9 cellular contexts compared by ENCODE assay signal in genomic region chr2:97868986-97869721, GRCh38.
DNase-seq lines count a peak whose midpoint lies in the region; ATAC-seq, FAIRE-seq and TF ChIP-seq lines count a peak whose summit lies in the region.
"Had no signal": no experiment of that assay in that cellular context is flagged by ENCODE, and none has a peak within 500 bp of the region (broad histone marks: within the 10 kb centered on the region; RNA-seq: fewer than 3 reads in every experiment).

No MANE protein-coding gene starts in this region.

- no peaks in the 10 kb centered on the region for H3K27me3 ChIP-seq in MM.1S (replicated peaks; ENCODE audit: insufficient read depth, low read length)
- H3K27me3 ChIP-seq in endothelial cell of umbilical vein (ENCODE audit: control insufficient read depth in 2 of 2, insufficient read depth in 2 of 2, low read length in 2 of 2), result no peaks in the 10 kb centered on the region
- no peaks in the 10 kb centered on the region for H3K27me3 ChIP-seq in muscle layer of duodenum (ENCODE audit: low read depth, low read length)
- no peaks in the 10 kb centered on the region for H3K27me3 ChIP-seq in CD4-positive, alpha-beta T cell (ENCODE audit: control insufficient read depth, insufficient read depth, low read length)

- H3K4me1 ChIP-seq in MM.1S (ENCODE audit: low read length) (peaks cover 24% of the 10 kb centered on the region), endothelial cell of umbilical vein (ENCODE audit: control insufficient read depth, extremely low read depth, insufficient read depth, low read length) (peaks cover 29% of the 10 kb centered on the region), muscle layer of duodenum (ENCODE audit: control insufficient read depth in 1 of 2, insufficient read depth in 2 of 2, low read length in 2 of 2) (peaks cover 14 to 31% of the 10 kb centered on the region in 2 donors)

- intact Hi-C loops in endothelial cell of umbilical vein (cut with micrococcal nuclease), result loop anchor here (1.0 kb wide), 2 partner anchors 62 to 126 kb away; partner anchors contain the start of gene TMEM131
- intact Hi-C loops in CD4-positive, alpha-beta T cell (cut with DNase I, micrococcal nuclease), result no loop called here

- H3K27me3 Mint-ChIP-seq in CD4-positive, alpha-beta T cell, result no peaks in the 10 kb centered on the region

- dilution Hi-C loops in endothelial cell of umbilical vein (cut with MboI; ENCODE audit: extremely low pct_ligation_motif_present, low sequenced_read_pairs), result no loop called here

- H3K79me2 ChIP-seq in MM.1S (ENCODE audit: low read length) (peaks cover 19% of the 10 kb centered on the region), endothelial cell of umbilical vein (ENCODE audit: control insufficient read depth, insufficient read depth, low read length) (no peaks in the 10 kb centered on the region)

- FAIRE-seq in endothelial cell of umbilical vein (lab: Jason Lieb, UNC), result peak; percentile 97

- POLR2A ChIA-PET in endothelial cell of umbilical vein (lab: Charles Lee) (no interaction called here), HEK293T (lab: Yijun Ruan, JAX) (no interaction called here)
- POLR2A ChIA-PET in CD4-positive, alpha-beta T cell (lab: Charles Lee), result interaction anchor here (0.5 kb wide), 1 partner anchor 908 kb away, joined by 3 read pairs; no protein-coding TSS in a partner anchor

- H3K9ac ChIP-seq in MM.1S (ENCODE audit: low read length) (no peak overlapping the region), endothelial cell of umbilical vein (replicated peaks; ENCODE audit: extremely low read depth, insufficient read depth, low read length) (no peak overlapping the region)

- DNase-seq in AG09319 (ENCODE audit: extremely low read depth, low read depth) (peak; percentile 79), MM.1S (no peak), endothelial cell of umbilical vein (ENCODE audit: low read depth, low spot score) (peak; percentile 95), HEK293T (ENCODE audit: extremely low spot score) (no peak)
- no peak for DNase-seq in stimulated activated CD4-positive, alpha-beta T cell treated with anti-CD3 and anti-CD28 coated beads, Interleukin-4, amount 100 ng/mL, for 1 hour
- no peak for DNase-seq in CD4-positive, alpha-beta T cell
- DNase-seq: NCI-H1930 had no signal

- no peak overlapping the region for H3K4me3 Mint-ChIP-seq in CD4-positive, alpha-beta T cell

- H3K4me3 ChIP-seq in MM.1S (ENCODE audit: low read length) (no peak overlapping the region), endothelial cell of umbilical vein (replicated peaks in 1 of 3; ENCODE audit: insufficient read depth in 1 of 3, low read depth in 1 of 3, low read length in 3 of 3) (no peak overlapping the region), muscle layer of duodenum (ENCODE audit: low read depth in 1 of 2, low read length in 2 of 2) (no peak overlapping the region)

- peaks cover 15% of the 10 kb centered on the region for H3F3A ChIP-seq in MM.1S (ENCODE audit: insufficient read depth, low read length)

- H3K36me3 ChIP-seq in MM.1S (replicated peaks; ENCODE audit: insufficient read depth, low read length) (no peaks in the 10 kb centered on the region), endothelial cell of umbilical vein (ENCODE audit: control insufficient read depth in 2 of 2, extremely low read depth in 1 of 2, insufficient read depth in 2 of 2, low read length in 2 of 2) (no peaks in the 10 kb centered on the region), muscle layer of duodenum (ENCODE audit: control insufficient read depth in 1 of 2, insufficient read depth in 2 of 2, low read length in 2 of 2) (no peaks in the 10 kb centered on the region)

- H3K4me1 Mint-ChIP-seq in CD4-positive, alpha-beta T cell (ENCODE audit: low read depth), result peaks cover 43% of the 10 kb centered on the region

- H3K9me3 ChIP-seq in MM.1S (replicated peaks; ENCODE audit: insufficient read depth, low read length), result no peaks in the 10 kb centered on the region
- no peaks in the 10 kb centered on the region for H3K9me3 ChIP-seq in endothelial cell of umbilical vein (replicated peaks; ENCODE audit: control insufficient read depth, insufficient read depth, low read length)
- H3K9me3 ChIP-seq in muscle layer of duodenum (ENCODE audit: control insufficient read depth in 1 of 2, low read length in 2 of 2), result peaks cover 0 to 2% of the 10 kb centered on the region in 2 donors
- H3K9me3 ChIP-seq in CD4-positive, alpha-beta T cell (ENCODE audit: control insufficient read depth, low read length), result no peaks in the 10 kb centered on the region

- H3K9me2 ChIP-seq in MM.1S (replicated peaks; ENCODE audit: insufficient read depth, low read length), result no peaks in the 10 kb centered on the region

- H3K27ac Mint-ChIP-seq in CD4-positive, alpha-beta T cell, result no peak overlapping the region

- H3K4me2 ChIP-seq in MM.1S (ENCODE audit: low read depth, low read length), result peak overlapping the region; percentile 43; the same call in 1 of the 2 replicates
- H3K4me2 ChIP-seq in endothelial cell of umbilical vein (ENCODE audit: insufficient read depth, low read length), result peak overlapping the region; percentile 57

- peaks cover 34% of the 10 kb centered on the region for H3K36me3 Mint-ChIP-seq in CD4-positive, alpha-beta T cell (ENCODE audit: low read depth)

- H4K20me1 ChIP-seq in MM.1S (ENCODE audit: insufficient read depth, low read length), result peaks cover 10% of the 10 kb centered on the region
- H4K20me1 ChIP-seq in endothelial cell of umbilical vein (replicated peaks; ENCODE audit: control insufficient read depth, extremely low read depth, insufficient read depth, low read length), result no peaks in the 10 kb centered on the region

- no TSS peak for BruUV-seq in endothelial cell of umbilical vein (replicated peaks; lab: Mats Ljungman, UMichigan)

- H3K27ac ChIP-seq in MM.1S (ENCODE audit: low read length) (no peak overlapping the region), endothelial cell of umbilical vein (ENCODE audit: insufficient read depth, low read depth, low read length) (peak overlapping the region; percentile 65), muscle layer of duodenum (ENCODE audit: low read length) (peak overlapping the region; percentile 0)
- no peak overlapping the region for H3K27ac ChIP-seq in CD4-positive, alpha-beta T cell (ENCODE audit: low read depth, low read length)

- H2AFZ ChIP-seq in MM.1S (ENCODE audit: low read length) (no peak overlapping the region), endothelial cell of umbilical vein (ENCODE audit: low read depth, low read length) (no peak overlapping the region)

- CTCF ChIA-PET in endothelial cell of umbilical vein (lab: Charles Lee), result interaction anchor here (1.3 to 1.6 kb wide), 3 partner anchors 18 to 62 kb away, joined by 3 to 8 read pairs (median 4); no protein-coding TSS in a partner anchor
- CTCF ChIA-PET in CD4-positive, alpha-beta T cell (lab: Charles Lee), result no interaction called here
- CTCF ChIA-PET in HEK293T (lab: Yijun Ruan, JAX), result no interaction called here

- no peaks in the 10 kb centered on the region for H3K9me3 Mint-ChIP-seq in CD4-positive, alpha-beta T cell

- ATAC-seq in GM18498 (IDR thresholded peaks at IDR 0.05; ENCODE audit: unreplicated experiment), result no peak
- ATAC-seq in CD4-positive, alpha-beta T cell (ENCODE audit: poor library complexity), result no peak

- no peaks in the 10 kb centered on the region for H3K9me1 ChIP-seq in endothelial cell of umbilical vein (replicated peaks; ENCODE audit: control insufficient read depth, extremely low read depth, insufficient read depth, low read length)

- TF ChIP-seq POLR2A in endothelial cell of umbilical vein (IDR thresholded peaks at IDR 0.05; ENCODE audit: low read depth, low read length), result peak; percentile 22

- TF ChIP-seq CTCF in AG09319 (IDR thresholded peaks at IDR 0.05; ENCODE audit: low read depth, low read length), result no peak
- no peak for TF ChIP-seq CTCF in MM.1S (IDR thresholded peaks at IDR 0.05; ENCODE audit: low read length)
- no peak for TF ChIP-seq CTCF in endothelial cell of umbilical vein (IDR thresholded peaks at IDR 0.05; ENCODE audit: extremely low read depth in 1 of 2, insufficient read depth in 1 of 2, low read depth in 1 of 2, low read length in 2 of 2)
- TF ChIP-seq CTCF in CD4-positive, alpha-beta T cell (IDR thresholded peaks at IDR 0.05), result no peak

TF ChIP-seq in endothelial cell of umbilical vein, 7 proteins besides CTCF, POLR2A, EP300 and RAD21:
- TF ChIP-seq MYC (IDR thresholded peaks at IDR 0.05; ENCODE audit: low read depth, low read length), result peak; percentile 64
- TF ChIP-seq JUN (IDR thresholded peaks at IDR 0.05; ENCODE audit: borderline replicate concordance, insufficient read depth, insufficient read length, low read depth), result peak; percentile 95
- peak; percentile 89 for TF ChIP-seq POLR2AphosphoS5 (IDR thresholded peaks at IDR 0.05; ENCODE audit: insufficient read depth, low read depth, low read length)
- TF ChIP-seq GATA2 (IDR thresholded peaks at IDR 0.05; ENCODE audit: insufficient read depth, insufficient read length, low read depth, low read length), result peak; percentile 43
- no peak for TF ChIP-seq EZH2 (IDR thresholded peaks at IDR 0.05; ENCODE audit: borderline replicate concordance, low read depth, low read length, severe bottlenecking)
- peak; percentile 95 for TF ChIP-seq FOS (IDR thresholded peaks at IDR 0.05; ENCODE audit: borderline replicate concordance, insufficient read depth, low read length)
- no peak for TF ChIP-seq MAX (IDR thresholded peaks at IDR 0.05; ENCODE audit: insufficient read depth, insufficient read length)

TF ChIP-seq in HEK293T, 16 proteins besides CTCF, POLR2A, EP300 and RAD21 (continues in another document):
- TF ChIP-seq CTBP1 (IDR thresholded peaks at IDR 0.05; ENCODE audit: borderline replicate concordance) (no peak), FOXM1 (IDR thresholded peaks at IDR 0.05; ENCODE audit: borderline replicate concordance) (no peak), HDGF (IDR thresholded peaks at IDR 0.05; ENCODE audit: borderline replicate concordance) (no peak), FOXA1 (IDR thresholded peaks at IDR 0.05) (no peak), L3MBTL2 (conservative IDR thresholded peaks at IDR 0.05) (no peak), SP1 (IDR thresholded peaks at IDR 0.05) (no peak), SUZ12 (IDR thresholded peaks at IDR 0.05) (no peak), ELF4 (IDR thresholded peaks at IDR 0.05) (no peak), ARNT (IDR thresholded peaks at IDR 0.05) (no peak), ZNF384 (IDR thresholded peaks at IDR 0.05) (no peak), NFRKB (IDR thresholded peaks at IDR 0.05) (no peak), LEF1 (IDR thresholded peaks at IDR 0.05; ENCODE audit: borderline replicate concordance) (no peak), FOXK2 (IDR thresholded peaks at IDR 0.05) (no peak)

Comparison
In these comparisons a context has a peak if more than half of its experiments do, and no peak if none do; other contexts are left out.
1. DNase-seq: peak in AG09319 (single experiment) and endothelial cell of umbilical vein (single experiment); none in MM.1S (single experiment), stimulated activated CD4-positive, alpha-beta T cell treated with anti-CD3 and anti-CD28 coated beads, Interleukin-4, amount 100 ng/mL, for 1 hour (single experiment), CD4-positive, alpha-beta T cell (0 of 10) and HEK293T (single experiment).
2. H3K27ac ChIP-seq: peak in endothelial cell of umbilical vein (single experiment) and muscle layer of duodenum (single experiment); none in MM.1S (single experiment) and CD4-positive, alpha-beta T cell (single experiment).